In genomic region chr7:74020396-74020795, GRCh38 we compare ENCODE assay signal across 18 cellular contexts. TPM values are rescaled to one million over a fixed set of nuclear protein-coding genes. Genes with fewer than 3 reads are reported as not detected.
DNase-seq lines count a peak whose midpoint lies in the region; ATAC-seq, FAIRE-seq and TF ChIP-seq lines count a peak whose summit lies in the region.
"Had no signal": no experiment of that assay in that cellular context is flagged by ENCODE, and none has a peak within 500 bp of the region (broad histone marks: within the 10 kb centered on the region; RNA-seq: fewer than 3 reads in every experiment).

No MANE protein-coding gene starts in this region.

- peak overlapping the region; percentile 12 for H3K27ac Mint-ChIP-seq in stimulated activated effector memory CD8-positive, alpha-beta T cell treated with anti-CD3 and anti-CD28 coated beads, Interleukin-12 subunit alpha, Interleukin-12 subunit beta, amount 100 ng/mL, for 72 hours
- no peak overlapping the region for H3K27ac Mint-ChIP-seq in type B pancreatic cell
- H3K27ac Mint-ChIP-seq: CD4-positive, CD25-positive, alpha-beta regulatory T cell; T-cell had no signal

- no peaks in the 10 kb centered on the region for H3K9me3 Mint-ChIP-seq in stimulated activated effector memory CD8-positive, alpha-beta T cell treated with anti-CD3 and anti-CD28 coated beads, Interleukin-12 subunit alpha, Interleukin-12 subunit beta, amount 100 ng/mL, for 72 hours
- no peaks in the 10 kb centered on the region for H3K9me3 Mint-ChIP-seq in type B pancreatic cell
- H3K9me3 Mint-ChIP-seq: T-cell had no signal

- H3K4me3 Mint-ChIP-seq in stimulated activated effector memory CD8-positive, alpha-beta T cell treated with anti-CD3 and anti-CD28 coated beads, Interleukin-12 subunit alpha, Interleukin-12 subunit beta, amount 100 ng/mL, for 72 hours, result no peak overlapping the region
- no peak overlapping the region for H3K4me3 Mint-ChIP-seq in type B pancreatic cell
- H3K4me3 Mint-ChIP-seq: CD4-positive, CD25-positive, alpha-beta regulatory T cell; T-cell had no signal

- TF ChIP-seq CTCF in bronchial epithelial cell (IDR thresholded peaks at IDR 0.05; ENCODE audit: insufficient read depth, low read length, severe bottlenecking) (no peak), type B pancreatic cell (conservative IDR thresholded peaks at IDR 0.05) (no peak)

- peaks cover 33% of the 10 kb centered on the region for H3K27me3 Mint-ChIP-seq in type B pancreatic cell

- no peaks in the 10 kb centered on the region for H3K36me3 Mint-ChIP-seq in stimulated activated effector memory CD8-positive, alpha-beta T cell treated with anti-CD3 and anti-CD28 coated beads, Interleukin-12 subunit alpha, Interleukin-12 subunit beta, amount 100 ng/mL, for 72 hours
- no peaks in the 10 kb centered on the region for H3K36me3 Mint-ChIP-seq in type B pancreatic cell
- H3K36me3 Mint-ChIP-seq: CD4-positive, CD25-positive, alpha-beta regulatory T cell; T-cell had no signal

- peaks cover 2% of the 10 kb centered on the region for H3K4me1 Mint-ChIP-seq in stimulated activated effector memory CD8-positive, alpha-beta T cell treated with anti-CD3 and anti-CD28 coated beads, Interleukin-12 subunit alpha, Interleukin-12 subunit beta, amount 100 ng/mL, for 72 hours
- peaks cover 33% of the 10 kb centered on the region for H3K4me1 Mint-ChIP-seq in type B pancreatic cell (ENCODE audit: unreplicated experiment)
- H3K4me1 Mint-ChIP-seq: T-cell had no signal

- DNase-seq in M059J (ENCODE audit: low read depth) (peak; percentile 55), NCI-H1694 treated with DMSO at 0.1 percent for 48 hours (lab: John Stamatoyannopoulos, UW) (peak; percentile 25), bronchial epithelial cell (ENCODE audit: low read depth) (no peak), type B pancreatic cell (ENCODE audit: extremely low spot score, unreplicated experiment) (no peak), GM03348 (ENCODE audit: low spot score) (no peak), middle frontal gyrus (ENCODE audit: extremely low spot score, low spot score) (no peak)
- DNase-seq in stimulated activated effector memory CD8-positive, alpha-beta T cell treated with anti-CD3 and anti-CD28 coated beads, Interleukin-12 subunit alpha, Interleukin-12 subunit beta, amount 100 ng/mL, for 72 hours (ENCODE audit: low spot score in 2 of 2), result no peak
- DNase-seq: CD4-positive, CD25-positive, alpha-beta regulatory T cell; H7; KBM-7; NCI-H1105 treated with DMSO at 0.1 percent for 48 hours; NCI-H2029 treated with DMSO at 0.1 percent for 48 hours; NCI-H2171; NCI-H446; NCI-H82; T-cell had no signal

- H3K4me3 ChIP-seq in bronchial epithelial cell (ENCODE audit: low read depth, low read length), result no peak overlapping the region
- H3K4me3 ChIP-seq: SJCRH30 had no signal

- no peak for ATAC-seq in stimulated activated effector memory CD8-positive, alpha-beta T cell treated with anti-CD3 and anti-CD28 coated beads, Interleukin-12 subunit alpha, Interleukin-12 subunit beta, amount 100 ng/mL, for 72 hours
- ATAC-seq: Panc1, T-cell had no signal

- peak; percentile 7 for FAIRE-seq in bronchial epithelial cell (lab: Jason Lieb, UNC)

- peaks cover 10% of the 10 kb centered on the region for H3K27me3 ChIP-seq in bronchial epithelial cell (ENCODE audit: control insufficient read depth, insufficient read depth, low read length)
- H3K27me3 ChIP-seq: SJCRH30 had no signal

- H3K36me3 ChIP-seq in bronchial epithelial cell (ENCODE audit: control insufficient read depth, insufficient read depth, low read length), result no peaks in the 10 kb centered on the region
- H3K36me3 ChIP-seq: SJCRH30 had no signal

RNA-seq across cellular contexts. Expression of gene ELN, which starts 7.6 kb away (rescaled TPM):
- total RNA-seq in M059J (2014; rRNA removed; shearing (Covaris generic)), result 26.2 and 65.2 TPM in 2 replicates
- total RNA-seq in bronchial epithelial cell (under 0.01 TPM in 2 replicates), type B pancreatic cell (ENCODE audit: low replicate concordance) (8.8 TPM in 1 of 2 replicates, not detected in the other)

Comparison
In these comparisons a context has a peak if more than half of its experiments do, and no peak if none do; other contexts are left out.
1. DNase-seq: peak in M059J (single experiment) and NCI-H1694 treated with DMSO at 0.1 percent for 48 hours (single experiment); none in bronchial epithelial cell (single experiment), stimulated activated effector memory CD8-positive, alpha-beta T cell treated with anti-CD3 and anti-CD28 coated beads, Interleukin-12 subunit alpha, Interleukin-12 subunit beta, amount 100 ng/mL, for 72 hours (0 of 2), type B pancreatic cell (single experiment), GM03348 (single experiment) and middle frontal gyrus (single experiment).